ENCODE assay signal across 25 cellular contexts in genomic region chr7:22373911-22374310, GRCh38.
"Had no signal": no experiment of that assay in that cellular context is flagged by ENCODE, and none has a peak within 500 bp of the region (broad histone marks: within the 10 kb centered on the region; RNA-seq: fewer than 3 reads in every experiment).

No MANE protein-coding gene starts in this region.

- H3K4me3 Mint-ChIP-seq: IgD-negative memory B cell had no signal

- H3K27ac ChIP-seq: HL-60, SJSA1, SK-N-MC had no signal

- FAIRE-seq: HTR-8/SVneo, RCC 7860 had no signal

- DNase-seq: Kasumi-1; KG1; MV-4-11; NCI-H1048; NCI-H1105; NCI-H1417; NCI-H1436 treated with DMSO at 0.1 percent for 48 hours; NCI-H1694; NCI-H187 treated with DMSO at 0.1 percent for 48 hours; NCI-H2029 treated with DMSO at 0.1 percent for 48 hours; NCI-H2171 treated with DMSO at 0.1 percent for 48 hours; NCI-H345; NCI-H446 treated with DMSO at 0.1 percent for 48 hours; NCI-H510A treated with DMSO at 0.1 percent for 48 hours; NCI-H526; NK-92 treated with Interleukin-12 subunit alpha and Interleukin-12 subunit beta, amount 100 ng/mL, for 24 hours; Right ventricle myocardium superior; RPMI8226; SIG-M5 had no signal

- H3K9me3 ChIP-seq: SJSA1 had no signal

- H3K4me3 ChIP-seq: SJSA1, SK-N-MC had no signal

- H3K4me1 ChIP-seq: SJSA1 had no signal

- H3K36me3 Mint-ChIP-seq: IgD-negative memory B cell had no signal

- H3K36me3 ChIP-seq: SJSA1 had no signal
